ENCODE assay signal across 18 cellular contexts in genomic region chr4:139559095-139559490, GRCh38. TPM values are rescaled to one million over a fixed set of nuclear protein-coding genes. Genes with fewer than 3 reads are reported as not detected.
A peak's percentile ranks its signal among the peaks of the same experiment; 100 is the strongest.
DNase-seq lines count a peak whose midpoint lies in the region; ATAC-seq, FAIRE-seq and TF ChIP-seq lines count a peak whose summit lies in the region.
"Had no signal": no experiment of that assay in that cellular context is flagged by ENCODE, and none has a peak within 500 bp of the region (broad histone marks: within the 10 kb centered on the region; RNA-seq: fewer than 3 reads in every experiment).

No MANE protein-coding gene starts in this region.

- FAIRE-seq in HepG2 (lab: Jason Lieb, UNC), result no peak
- FAIRE-seq: bronchial epithelial cell, G401.6 had no signal

- no peak for TF ChIP-seq POLR2A in HepG2 (IDR thresholded peaks at IDR 0.05; ENCODE audit: insufficient read depth in 1 of 2, low read depth in 2 of 2, low read length in 2 of 2)

- CTCF ChIA-PET in activated B cell treated with CpG ODN at 0.5 μM for 24 hours (lab: Charles Lee), result no interaction called here
- CTCF ChIA-PET in HepG2 (lab: Yijun Ruan, JAX; ENCODE audit: low intra/inter-chr PET ratio, low total read pairs), result no interaction called here

- H3K4me3 Mint-ChIP-seq in activated B cell treated with CpG ODN at 0.5 μM for 24 hours, result no peak overlapping the region
- H3K4me3 Mint-ChIP-seq: endodermal cell, mesothelial cell of epicardium had no signal

- in situ Hi-C loops in HepG2 (cut with HindIII; ENCODE audit: extremely low pct_ligation_motif_present, low pct_unique_long_range_greater_than_20kb), result no loop called here

- no peaks in the 10 kb centered on the region for H3K9me3 ChIP-seq in HepG2 (ENCODE audit: low read length)
- H3K9me3 ChIP-seq in stomach smooth muscle (ENCODE audit: control insufficient read depth in 2 of 2, low read length in 2 of 2), result no peaks in the 10 kb centered on the region
- H3K9me3 ChIP-seq: psoas muscle had no signal

- no peaks in the 10 kb centered on the region for H3K79me2 ChIP-seq in HepG2 (ENCODE audit: insufficient read depth, low read length)

- intact Hi-C loops in activated B cell treated with CpG ODN at 0.5 μM for 24 hours (cut with micrococcal nuclease), result loop anchor here (5.0 kb wide), 4 partner anchors 93 to 813 kb away; partner anchors contain the start of genes MAML3 and SCOC
- intact Hi-C loops in HepG2 (cut with micrococcal nuclease; ENCODE audit: unreplicated experiment), result no loop called here

- TF ChIP-seq RAD21 in HepG2 (CRISPR knock-in tag; IDR thresholded peaks at IDR 0.05), result no peak

- 3% methylated on average over 5 of the region's 5 CpGs for WGBS in HepG2 (ENCODE audit: low lambda C conversion rate)

- BruUV-seq in HepG2 (replicated peaks; lab: Mats Ljungman, UMichigan), result no TSS peak

- no peaks in the 10 kb centered on the region for H3K9me3 Mint-ChIP-seq in activated B cell treated with CpG ODN at 0.5 μM for 24 hours
- H3K9me3 Mint-ChIP-seq: mesothelial cell of epicardium had no signal

- H3K27ac Mint-ChIP-seq in activated B cell treated with CpG ODN at 0.5 μM for 24 hours, result peak overlapping the region; percentile 3
- H3K27ac Mint-ChIP-seq: endodermal cell, mesothelial cell of epicardium had no signal

- TF ChIP-seq EP300 in HepG2 (IDR thresholded peaks at IDR 0.05; ENCODE audit: low read depth in 2 of 2, low read length in 2 of 2), result no peak
- TF ChIP-seq EP300 in HepG2 (CRISPR knock-in tag; IDR thresholded peaks at IDR 0.05; ENCODE audit: borderline replicate concordance), result no peak

- H3K27me3 Mint-ChIP-seq in activated B cell treated with CpG ODN at 0.5 μM for 24 hours, result no peaks in the 10 kb centered on the region

- POLR2A ChIA-PET in activated B cell treated with CpG ODN at 0.5 μM for 24 hours (lab: Charles Lee) (interaction anchor here (0.6 kb wide), 1 partner anchor 25 kb away, joined by 3 read pairs; no protein-coding TSS in a partner anchor), HepG2 (lab: Yijun Ruan, JAX) (no interaction called here)

- no peaks in the 10 kb centered on the region; the same call in 1 of the 2 replicates for H4K20me1 ChIP-seq in HepG2 (ENCODE audit: insufficient read depth, low read length)

- H3K9ac ChIP-seq in HepG2 (ENCODE audit: insufficient read depth, low read depth, low read length) (no peak overlapping the region), stomach smooth muscle (ENCODE audit: low read length in 2 of 2) (no peak overlapping the region)

- H3K27ac ChIP-seq in HepG2 (ENCODE audit: extremely low read length, insufficient read depth, low read length), result no peak overlapping the region
- peak overlapping the region; percentile 7 for H3K27ac ChIP-seq in stomach smooth muscle (ENCODE audit: low read length)
- H3K27ac ChIP-seq: foreskin keratinocyte, psoas muscle had no signal

- no peak overlapping the region for H2AFZ ChIP-seq in HepG2 (ENCODE audit: low read length)

- DNase-seq in HuH-7 (ENCODE audit: low spot score), result peak; percentile 46
- no peak for DNase-seq in activated B cell treated with CpG ODN at 0.5 μM for 24 hours
- no peak for DNase-seq in HepG2 (ENCODE audit: low spot score)
- no peak for DNase-seq in NCI-H69 (lab: John Stamatoyannopoulos, UW)
- DNase-seq in NCI-H510A (lab: John Stamatoyannopoulos, UW), result no peak
- DNase-seq: activated gamma-delta T cell treated with Interleukin-2 at 50 U/mL for 16 hours; foreskin keratinocyte; NCI-H1436 treated with DMSO at 0.1 percent for 48 hours; NCI-H774; psoas muscle; stimulated activated CD4-positive, alpha-beta T cell treated with anti-CD3 and anti-CD28 coated beads, Interleukin-2, amount 100 ng/mL, for 24 hours had no signal

- no peak overlapping the region for H3K4me2 ChIP-seq in HepG2 (ENCODE audit: low read depth, low read length)

- H3K36me3 ChIP-seq in HepG2 (replicated peaks in 1 of 2; ENCODE audit: control insufficient read depth in 1 of 2, insufficient read depth in 2 of 2, low read length in 2 of 2) (no peaks in the 10 kb centered on the region), stomach smooth muscle (ENCODE audit: control insufficient read depth in 2 of 2, insufficient read depth in 2 of 2, low read length in 2 of 2) (no peaks in the 10 kb centered on the region)

- no peak for TF ChIP-seq CTCF in activated B cell treated with CpG ODN at 0.5 μM for 24 hours (IDR thresholded peaks at IDR 0.05)
- TF ChIP-seq CTCF in HepG2 (CRISPR knock-in tag; IDR thresholded peaks at IDR 0.05), result no peak

- H3K27me3 ChIP-seq in HepG2 (ENCODE audit: control insufficient read depth in 1 of 2, insufficient read depth in 2 of 2, low read length in 2 of 2) (peaks cover 6 to 65% of the 10 kb centered on the region in 2 experiments), stomach smooth muscle (ENCODE audit: control insufficient read depth in 1 of 2, insufficient read depth in 2 of 2, low read length in 2 of 2) (no peaks in the 10 kb centered on the region)

- peaks cover 43% of the 10 kb centered on the region for H3K4me1 Mint-ChIP-seq in activated B cell treated with CpG ODN at 0.5 μM for 24 hours

- H3K4me1 ChIP-seq in HepG2 (ENCODE audit: insufficient read depth, low read length) (peaks cover 40% of the 10 kb centered on the region), stomach smooth muscle (ENCODE audit: control insufficient read depth, insufficient read depth, low read length) (peaks cover 15% of the 10 kb centered on the region)

- peaks cover 16% of the 10 kb centered on the region for H3K36me3 Mint-ChIP-seq in activated B cell treated with CpG ODN at 0.5 μM for 24 hours (ENCODE audit: low read depth)
- H3K36me3 Mint-ChIP-seq: mesothelial cell of epicardium had no signal

- H3K4me3 ChIP-seq in HepG2 (replicated peaks in 1 of 3; ENCODE audit: insufficient read depth in 1 of 3, low read depth in 2 of 3, low read length in 3 of 3) (no peak overlapping the region), stomach smooth muscle (ENCODE audit: low read length in 2 of 2) (no peak overlapping the region)
- H3K4me3 ChIP-seq: psoas muscle had no signal

- ATAC-seq in activated B cell treated with CpG ODN at 0.5 μM for 24 hours (ENCODE audit: low read depth) (no peak), HepG2 (peak; percentile 68), GM21825 (IDR thresholded peaks at IDR 0.05; ENCODE audit: unreplicated experiment) (no peak)
- ATAC-seq: foreskin keratinocyte, psoas muscle, Right ventricle myocardium inferior had no signal

TF ChIP-seq in HepG2, 621 proteins besides CTCF, POLR2A, EP300 and RAD21 (continues in another document):
- TF ChIP-seq SALL1 (CRISPR knock-in tag; IDR thresholded peaks at IDR 0.05) (peak; percentile 42; the same call in 1 of the 2 replicates), ZBTB8A (CRISPR knock-in tag; IDR thresholded peaks at IDR 0.05; ENCODE audit: borderline replicate concordance, low read depth) (no peak), ONECUT2 (CRISPR knock-in tag; IDR thresholded peaks at IDR 0.05) (peak; percentile 73; the same call in 1 of the 2 replicates), SRF (IDR thresholded peaks at IDR 0.05; ENCODE audit: low read depth, low read length) (no peak), ZNF800 (CRISPR knock-in tag; IDR thresholded peaks at IDR 0.05) (no peak)

RNA-seq across cellular contexts. Expression of gene SETD7, which starts 3.1 kb away (rescaled TPM):
- total RNA-seq in activated B cell treated with CpG ODN at 0.5 μM for 24 hours (10.3 and 11.1 TPM in 2 replicates), HepG2 (2016; rRNA removed; fragmentation: Illumina TruSeq; extraction: Trizol) (0.22 and 0.48 TPM in 2 replicates)
- 0.09 TPM in 1 of 2 replicates, not detected in the other for total RNA-seq in HepG2 (2016; cell fraction: cytosol; rRNA removed; fragmentation: Illumina TruSeq; extraction: Trizol; ENCODE audit: low read depth)
- 0.26 and 0.46 TPM in 2 replicates for total RNA-seq in HepG2 (2016; cell fraction: insoluble cytoplasmic fraction; rRNA removed; fragmentation: Illumina TruSeq; extraction: Trizol)
- 0.09 and 0.14 TPM in 2 replicates for total RNA-seq in HepG2 (2016; cell fraction: membrane; rRNA removed; fragmentation: Illumina TruSeq; extraction: Trizol)
- total RNA-seq in HepG2 (2016; cell fraction: nucleus; rRNA removed; fragmentation: Illumina TruSeq; extraction: Trizol), result 0.25 and 0.28 TPM in 2 replicates
- 0.08 and 0.13 TPM in 2 replicates for polyA plus RNA-seq in HepG2 (2011; rRNA removed)
- 0.07 and 0.14 TPM in 2 replicates for polyA plus RNA-seq in HepG2 (2011; cell fraction: cytosol; rRNA removed)
- polyA plus RNA-seq in HepG2 (2011; cell fraction: nucleus; rRNA removed), result 0.21 TPM in 2 replicates
- polyA plus RNA-seq in HepG2 (2012), result 0.21 and 0.28 TPM in 2 replicates
- 0.05 TPM in 1 of 2 replicates, not detected in the other for polyA plus RNA-seq in HepG2 (2016; cell fraction: cytosol; fragmentation: Illumina TruSeq; extraction: Trizol; ENCODE audit: low read depth)
- 0.26 and 0.27 TPM in 2 replicates for polyA plus RNA-seq in HepG2 (2016; cell fraction: insoluble cytoplasmic fraction; fragmentation: Illumina TruSeq; extraction: Trizol; ENCODE audit: low read depth)
- 0.06 and 0.10 TPM in 2 replicates for polyA plus RNA-seq in HepG2 (2016; cell fraction: membrane; fragmentation: Illumina TruSeq; extraction: Trizol; ENCODE audit: low read depth)
- 0.15 and 0.24 TPM in 2 replicates for polyA plus RNA-seq in HepG2 (2016; cell fraction: nucleus; fragmentation: Illumina TruSeq; extraction: Trizol; ENCODE audit: insufficient read depth, low read depth)
- polyA minus RNA-seq in HepG2 (2011; rRNA and poly(A)+ RNA removed; ENCODE audit: low replicate concordance), result 0.24 and 48.0 TPM in 2 replicates
- polyA minus RNA-seq in HepG2 (2011; cell fraction: cytosol; rRNA and poly(A)+ RNA removed), result 0.30 and 0.44 TPM in 2 replicates
- 0.25 and 0.26 TPM in 2 replicates for polyA minus RNA-seq in HepG2 (2011; cell fraction: nucleus; rRNA and poly(A)+ RNA removed)
